Comparison of ENCODE assay signal across 1 cellular context in the genomic region with DNA sequence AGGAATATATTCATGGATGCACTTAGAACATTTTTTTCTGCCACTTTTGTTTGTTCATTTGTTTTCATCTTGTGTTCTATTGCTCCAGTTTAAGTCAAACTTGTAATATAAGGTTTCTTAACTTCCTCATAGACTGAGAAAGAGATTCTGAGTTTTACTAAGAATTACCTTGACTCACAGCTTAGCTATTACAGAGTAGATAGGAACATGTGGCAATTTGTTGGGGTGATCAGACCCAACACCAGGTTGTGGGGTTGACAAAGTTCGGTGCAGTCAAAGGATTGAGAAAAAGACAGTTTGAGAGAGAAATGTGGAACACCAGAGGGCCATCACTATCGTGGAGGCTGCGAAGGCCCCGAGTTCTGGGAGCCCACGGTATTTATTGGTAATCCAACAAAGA.
TF ChIP-seq lines count a peak whose summit lies in the region.

No MANE protein-coding gene starts in this region.

TF ChIP-seq in IMR-90, 13 proteins besides CTCF, POLR2A, EP300 and RAD21:
- TF ChIP-seq RFX5 (IDR thresholded peaks at IDR 0.05; ENCODE audit: low read depth, low read length) (no peak), FOS (IDR thresholded peaks at IDR 0.05; ENCODE audit: low read depth, low read length) (no peak), MAFK (IDR thresholded peaks at IDR 0.05; ENCODE audit: low read depth, low read length) (no peak), MAZ (IDR thresholded peaks at IDR 0.05; ENCODE audit: borderline replicate concordance, low read depth, low read length) (no peak), NFE2L2 (IDR thresholded peaks at IDR 0.05; ENCODE audit: low read depth, low read length) (no peak), SMC3 (IDR thresholded peaks at IDR 0.05; ENCODE audit: low read depth, low read length) (no peak)
- TF ChIP-seq, protein P1, sequence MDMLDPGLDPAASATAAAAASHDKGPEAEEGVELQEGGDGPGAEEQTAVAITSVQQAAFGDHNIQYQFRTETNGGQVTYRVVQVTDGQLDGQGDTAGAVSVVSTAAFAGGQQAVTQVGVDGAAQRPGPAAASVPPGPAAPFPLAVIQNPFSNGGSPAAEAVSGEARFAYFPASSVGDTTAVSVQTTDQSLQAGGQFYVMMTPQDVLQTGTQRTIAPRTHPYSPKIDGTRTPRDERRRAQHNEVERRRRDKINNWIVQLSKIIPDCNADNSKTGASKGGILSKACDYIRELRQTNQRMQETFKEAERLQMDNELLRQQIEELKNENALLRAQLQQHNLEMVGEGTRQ (IDR thresholded peaks at IDR 0.05; ENCODE audit: low read depth, low read length) = no peak
- TF ChIP-seq, protein P2, sequence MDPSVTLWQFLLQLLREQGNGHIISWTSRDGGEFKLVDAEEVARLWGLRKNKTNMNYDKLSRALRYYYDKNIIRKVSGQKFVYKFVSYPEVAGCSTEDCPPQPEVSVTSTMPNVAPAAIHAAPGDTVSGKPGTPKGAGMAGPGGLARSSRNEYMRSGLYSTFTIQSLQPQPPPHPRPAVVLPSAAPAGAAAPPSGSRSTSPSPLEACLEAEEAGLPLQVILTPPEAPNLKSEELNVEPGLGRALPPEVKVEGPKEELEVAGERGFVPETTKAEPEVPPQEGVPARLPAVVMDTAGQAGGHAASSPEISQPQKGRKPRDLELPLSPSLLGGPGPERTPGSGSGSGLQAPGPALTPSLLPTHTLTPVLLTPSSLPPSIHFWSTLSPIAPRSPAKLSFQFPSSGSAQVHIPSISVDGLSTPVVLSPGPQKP (IDR thresholded peaks at IDR 0.05; ENCODE audit: borderline replicate concordance, low read depth, low read length) = no peak
